ENCODE assay signal across 8 cellular contexts in the genomic region with DNA sequence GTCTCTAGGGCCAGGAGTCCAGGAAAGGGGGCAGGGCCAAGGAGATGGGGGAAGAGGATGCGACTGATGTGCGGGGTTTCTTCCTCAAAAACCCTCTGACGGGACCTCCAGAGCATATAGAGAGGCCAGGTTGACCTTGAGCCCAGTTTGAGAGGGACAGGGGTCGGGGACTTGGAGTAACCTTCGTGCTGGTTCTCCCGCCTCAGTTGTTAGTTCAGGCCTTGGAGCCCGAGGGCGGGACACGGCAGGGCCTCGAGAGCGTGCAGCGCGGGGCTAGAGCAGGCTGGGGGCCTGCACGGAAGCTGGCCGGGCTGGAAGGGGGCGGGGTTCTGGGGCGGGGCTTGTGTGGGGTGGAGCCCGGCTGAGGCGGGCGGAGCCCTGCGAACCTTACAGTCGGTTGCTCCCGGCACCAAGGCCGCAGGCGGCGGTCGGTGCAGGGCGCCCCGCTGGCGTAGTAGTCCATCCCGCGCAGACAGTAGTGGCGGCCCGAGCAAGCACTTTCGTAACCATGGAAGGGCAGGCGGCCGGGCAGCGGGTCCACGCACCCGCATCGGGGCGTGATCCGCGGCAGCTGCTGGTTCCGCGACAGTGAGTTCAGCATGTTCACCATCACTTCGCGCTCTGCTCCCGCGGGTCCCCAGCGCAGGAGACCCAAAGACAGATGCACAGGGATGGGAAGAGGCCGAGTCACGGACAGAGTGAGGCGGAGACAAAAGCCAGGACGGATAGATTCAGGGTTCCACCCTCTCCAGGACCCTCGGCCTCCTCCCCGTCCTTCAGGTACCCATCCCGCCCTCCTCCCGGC. TPM values are rescaled to one million over a fixed set of nuclear protein-coding genes. Genes with fewer than 3 reads are reported as not detected.
DNase-seq lines count a peak whose midpoint lies in the region; ATAC-seq and TF ChIP-seq lines count a peak whose summit lies in the region.

No MANE protein-coding gene starts in this region.

- no peaks in the 10 kb centered on the region for H3K4me1 ChIP-seq in foreskin keratinocyte

- H3K9me3 Mint-ChIP-seq in stimulated activated naive CD8-positive, alpha-beta T cell treated with anti-CD3 and anti-CD28 coated beads, Interleukin-15, amount 100 ng/mL, for 72 hours, result no peaks in the 10 kb centered on the region

- no peak overlapping the region for H3K27ac ChIP-seq in foreskin keratinocyte
- H3K27ac ChIP-seq in neural cell (ENCODE audit: low read length), result no peak overlapping the region

- no peaks in the 10 kb centered on the region for H4K20me1 ChIP-seq in neural cell (ENCODE audit: insufficient read depth)

- peak overlapping the region; percentile 61 for H3K4me3 ChIP-seq in neural cell (ENCODE audit: low read length)

- H3K27me3 ChIP-seq in foreskin keratinocyte (peaks cover 25% of the 10 kb centered on the region), neural cell (ENCODE audit: insufficient read depth, low read depth, low read length) (peaks cover 26% of the 10 kb centered on the region)

- no peak for TF ChIP-seq EP300 in neural cell (conservative IDR thresholded peaks at IDR 0.05; ENCODE audit: poor library complexity, severe bottlenecking)

- no peaks in the 10 kb centered on the region for H3K9me3 ChIP-seq in neural cell (ENCODE audit: low read length)

- peak overlapping the region in 1 of 2 donors; percentile 30 for H3K27ac Mint-ChIP-seq in stimulated activated naive CD8-positive, alpha-beta T cell treated with anti-CD3 and anti-CD28 coated beads, Interleukin-15, amount 100 ng/mL, for 72 hours

- peaks cover 47% of the 10 kb centered on the region for H3K4me1 Mint-ChIP-seq in stimulated activated naive CD8-positive, alpha-beta T cell treated with anti-CD3 and anti-CD28 coated beads, Interleukin-15, amount 100 ng/mL, for 72 hours

- DNase-seq in HuH-7.5 (ENCODE audit: low spot score), result peak; percentile 80
- peak; percentile 32 to 67 for DNase-seq in SHP77 (lab: John Stamatoyannopoulos, UW)
- peak; percentile 54 for DNase-seq in activated gamma-delta T cell treated with anti-CD3 and anti-CD28 coated beads, Interleukin-2, amount 50 U/mL, for 16 hours (ENCODE audit: low read depth)
- no peak for DNase-seq in foreskin keratinocyte
- DNase-seq in stimulated activated naive CD8-positive, alpha-beta T cell treated with anti-CD3 and anti-CD28 coated beads, Interleukin-15, amount 100 ng/mL, for 72 hours, result peak; percentile 75 to 76

- H3K79me2 ChIP-seq in neural cell (replicated peaks; ENCODE audit: insufficient read depth, low read length), result no peaks in the 10 kb centered on the region

- TF ChIP-seq CTCF in foreskin keratinocyte (conservative IDR thresholded peaks at IDR 0.05) (no peak), neural cell (IDR thresholded peaks at IDR 0.05; ENCODE audit: poor library complexity, severe bottlenecking) (no peak)

- no peak for TF ChIP-seq RAD21 in neural cell (conservative IDR thresholded peaks at IDR 0.05)

- H3K9me2 ChIP-seq in neural cell (ENCODE audit: insufficient read depth, low read length), result no peaks in the 10 kb centered on the region

- no peak overlapping the region for H3K9ac ChIP-seq in neural cell (ENCODE audit: low read length)

- H3K4me3 Mint-ChIP-seq in stimulated activated naive CD8-positive, alpha-beta T cell treated with anti-CD3 and anti-CD28 coated beads, Interleukin-15, amount 100 ng/mL, for 72 hours, result peak overlapping the region; percentile 84 to 92

- no peaks in the 10 kb centered on the region for H3F3A ChIP-seq in neural cell (ENCODE audit: insufficient read depth, low read length, poor library complexity, severe bottlenecking)

- no peaks in the 10 kb centered on the region for H3K36me3 ChIP-seq in neural cell (ENCODE audit: insufficient read depth, low read length)

- H2AFZ ChIP-seq in neural cell (ENCODE audit: low read depth, low read length), result peak overlapping the region; percentile 21

- no peak overlapping the region for H3K4me2 ChIP-seq in neural cell (ENCODE audit: low read length)

- ATAC-seq in GM18498 (IDR thresholded peaks at IDR 0.05; ENCODE audit: unreplicated experiment) (peak; percentile 33), foreskin keratinocyte (peak; percentile 54), HG03135 (IDR thresholded peaks at IDR 0.05; ENCODE audit: unreplicated experiment) (no peak)
- ATAC-seq in stimulated activated naive CD8-positive, alpha-beta T cell treated with anti-CD3 and anti-CD28 coated beads, Interleukin-15, amount 100 ng/mL, for 72 hours, result peak; percentile 69

- H3K27me3 Mint-ChIP-seq in stimulated activated naive CD8-positive, alpha-beta T cell treated with anti-CD3 and anti-CD28 coated beads, Interleukin-15, amount 100 ng/mL, for 72 hours, result peaks cover 8% of the 10 kb centered on the region

TF ChIP-seq in neural cell, 6 proteins besides CTCF, POLR2A, EP300 and RAD21:
- TF ChIP-seq EZH2 (IDR thresholded peaks at IDR 0.05; ENCODE audit: borderline replicate concordance, insufficient read depth, low read length, poor library complexity, severe bottlenecking) (no peak), SMC3 (conservative IDR thresholded peaks at IDR 0.05; ENCODE audit: poor library complexity) (no peak), MXI1 (conservative IDR thresholded peaks at IDR 0.05; ENCODE audit: poor library complexity, severe bottlenecking) (no peak), POLR2AphosphoS5 (IDR thresholded peaks at IDR 0.05) (no peak), TAF1 (IDR thresholded peaks at IDR 0.05; ENCODE audit: low read depth) (no peak)
- TF ChIP-seq, protein P1, sequence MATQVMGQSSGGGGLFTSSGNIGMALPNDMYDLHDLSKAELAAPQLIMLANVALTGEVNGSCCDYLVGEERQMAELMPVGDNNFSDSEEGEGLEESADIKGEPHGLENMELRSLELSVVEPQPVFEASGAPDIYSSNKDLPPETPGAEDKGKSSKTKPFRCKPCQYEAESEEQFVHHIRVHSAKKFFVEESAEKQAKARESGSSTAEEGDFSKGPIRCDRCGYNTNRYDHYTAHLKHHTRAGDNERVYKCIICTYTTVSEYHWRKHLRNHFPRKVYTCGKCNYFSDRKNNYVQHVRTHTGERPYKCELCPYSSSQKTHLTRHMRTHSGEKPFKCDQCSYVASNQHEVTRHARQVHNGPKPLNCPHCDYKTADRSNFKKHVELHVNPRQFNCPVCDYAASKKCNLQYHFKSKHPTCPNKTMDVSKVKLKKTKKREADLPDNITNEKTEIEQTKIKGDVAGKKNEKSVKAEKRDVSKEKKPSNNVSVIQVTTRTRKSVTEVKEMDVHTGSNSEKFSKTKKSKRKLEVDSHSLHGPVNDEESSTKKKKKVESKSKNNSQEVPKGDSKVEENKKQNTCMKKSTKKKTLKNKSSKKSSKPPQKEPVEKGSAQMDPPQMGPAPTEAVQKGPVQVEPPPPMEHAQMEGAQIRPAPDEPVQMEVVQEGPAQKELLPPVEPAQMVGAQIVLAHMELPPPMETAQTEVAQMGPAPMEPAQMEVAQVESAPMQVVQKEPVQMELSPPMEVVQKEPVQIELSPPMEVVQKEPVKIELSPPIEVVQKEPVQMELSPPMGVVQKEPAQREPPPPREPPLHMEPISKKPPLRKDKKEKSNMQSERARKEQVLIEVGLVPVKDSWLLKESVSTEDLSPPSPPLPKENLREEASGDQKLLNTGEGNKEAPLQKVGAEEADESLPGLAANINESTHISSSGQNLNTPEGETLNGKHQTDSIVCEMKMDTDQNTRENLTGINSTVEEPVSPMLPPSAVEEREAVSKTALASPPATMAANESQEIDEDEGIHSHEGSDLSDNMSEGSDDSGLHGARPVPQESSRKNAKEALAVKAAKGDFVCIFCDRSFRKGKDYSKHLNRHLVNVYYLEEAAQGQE (IDR thresholded peaks at IDR 0.05; ENCODE audit: borderline replicate concordance), result no peak

RNA-seq across cellular contexts. Expression of gene MYORG, which starts 4.0 kb away (rescaled TPM):
- 6.5 and 7.7 TPM in 2 replicates for total RNA-seq in foreskin keratinocyte
- polyA plus RNA-seq in foreskin keratinocyte (2.8 and 4.3 TPM in 2 replicates), neural cell (0.58 and 1.0 TPM in 2 replicates)
- 1.2 and 1.6 TPM in 2 replicates for polyA minus RNA-seq in neural cell

RNA-seq across cellular contexts. Expression of gene NUDT2, which starts 51.3 kb away (rescaled TPM):
- 28.4 and 45.4 TPM in 2 replicates for total RNA-seq in foreskin keratinocyte
- 37.3 and 61.4 TPM in 2 replicates for polyA plus RNA-seq in foreskin keratinocyte
- polyA plus RNA-seq in neural cell, result 62.6 and 88.3 TPM in 2 replicates
- 20.0 and 21.4 TPM in 2 replicates for polyA minus RNA-seq in neural cell

RNA-seq across cellular contexts. Expression of gene KIF24, which starts 51.6 kb away (rescaled TPM):
- 6.0 and 6.7 TPM in 2 replicates for total RNA-seq in foreskin keratinocyte
- polyA plus RNA-seq in foreskin keratinocyte (1.7 and 2.1 TPM in 2 replicates), neural cell (0.19 and 0.36 TPM in 2 replicates)
- polyA minus RNA-seq in neural cell, result 1.2 and 1.5 TPM in 2 replicates

Comparison
In these comparisons a context has a peak if more than half of its experiments do, and no peak if none do; other contexts are left out.
1. DNase-seq: peak in HuH-7.5 (single experiment), SHP77 (2 of 2), activated gamma-delta T cell treated with anti-CD3 and anti-CD28 coated beads, Interleukin-2, amount 50 U/mL, for 16 hours (single experiment) and stimulated activated naive CD8-positive, alpha-beta T cell treated with anti-CD3 and anti-CD28 coated beads, Interleukin-15, amount 100 ng/mL, for 72 hours (2 of 2); none in foreskin keratinocyte (0 of 2).